20 cellular contexts compared by ENCODE assay signal in the genomic region with DNA sequence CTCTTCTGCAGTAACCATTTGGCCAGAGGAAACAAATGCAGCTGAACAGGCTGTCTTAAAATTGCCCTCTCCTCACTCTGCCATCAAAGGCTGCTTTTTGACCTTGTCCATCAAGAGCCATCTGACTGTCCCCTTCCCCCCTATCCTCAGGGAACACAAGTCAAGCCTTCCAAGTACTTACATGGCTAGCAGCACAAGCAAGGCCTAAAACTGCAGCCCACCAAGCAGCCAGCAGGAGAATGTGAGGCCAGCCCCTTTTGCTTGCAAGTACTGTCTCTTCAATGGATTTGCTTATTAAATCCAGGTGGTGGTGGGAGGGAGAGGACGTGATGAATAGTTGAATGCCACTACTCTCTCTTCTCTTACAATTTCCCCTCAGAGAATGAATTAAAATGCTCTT.
"Had no signal": no experiment of that assay in that cellular context is flagged by ENCODE, and none has a peak within 500 bp of the region (broad histone marks: within the 10 kb centered on the region; RNA-seq: fewer than 3 reads in every experiment).

No MANE protein-coding gene starts in this region.

- H3K27me3 ChIP-seq: colonic mucosa, heart right ventricle, pancreas, thyroid gland, upper lobe of left lung, uterus had no signal

- H3K4me3 Mint-ChIP-seq: naive thymus-derived CD4-positive, alpha-beta T cell had no signal

- H3K9me3 ChIP-seq: colonic mucosa, pancreas, thyroid gland, upper lobe of left lung, uterus had no signal

- H3K27ac ChIP-seq: colonic mucosa, heart right ventricle, pancreas, thyroid gland, upper lobe of left lung, uterus had no signal

- H3K27me3 Mint-ChIP-seq: naive thymus-derived CD4-positive, alpha-beta T cell; progenitor cell of endocrine pancreas had no signal

- DNase-seq: colonic mucosa; dermis blood vessel endothelial cell; foreskin melanocyte; heart right ventricle; hypothalamus; kidney; left colon; left ventricle myocardium superior; mesenchymal stem cell; naive thymus-derived CD4-positive, alpha-beta T cell; pancreas; right cardiac atrium; small intestine; stimulated activated CD4-positive, alpha-beta T cell treated with anti-CD3 and anti-CD28 coated beads, Interleukin-2, amount 100 ng/mL, for 48 hours; stimulated activated naive CD4-positive, alpha-beta T cell treated with Interleukin-2 at 50 U/mL for 16 hours; thyroid gland; upper lobe of left lung; uterus had no signal

- H3K4me1 ChIP-seq: colonic mucosa, heart right ventricle, pancreas, thyroid gland, upper lobe of left lung, uterus had no signal

- H3K36me3 ChIP-seq: colonic mucosa, heart right ventricle, pancreas, thyroid gland, upper lobe of left lung, uterus had no signal

- H3K27ac Mint-ChIP-seq: naive thymus-derived CD4-positive, alpha-beta T cell; progenitor cell of endocrine pancreas had no signal

- H3K36me3 Mint-ChIP-seq: naive thymus-derived CD4-positive, alpha-beta T cell had no signal

- H3K4me3 ChIP-seq: colonic mucosa, heart right ventricle, lung, pancreas, thyroid gland, upper lobe of left lung, uterus had no signal
